Comparison of ENCODE assay signal across 11 cellular contexts in the genomic region with DNA sequence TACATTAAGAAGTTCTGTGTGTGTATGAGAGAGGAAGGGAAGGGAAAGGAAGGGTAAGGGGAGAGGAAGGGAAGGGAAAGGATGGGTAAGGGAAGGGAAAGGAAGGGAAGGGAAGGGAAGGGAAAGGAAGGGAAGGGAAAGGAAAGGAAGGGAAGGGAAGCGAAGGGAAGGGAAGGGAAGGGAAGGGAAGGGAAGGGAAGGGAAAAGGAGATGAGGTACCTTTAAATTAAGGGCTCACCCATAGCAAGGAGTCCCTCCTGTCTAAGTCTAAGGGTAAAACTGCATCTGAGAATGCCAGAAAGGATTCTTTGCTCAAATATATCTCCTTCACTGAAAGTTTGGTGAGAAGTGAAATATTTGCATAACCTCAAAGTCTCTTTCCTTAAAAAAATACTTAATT.
"Had no signal": no experiment of that assay in that cellular context is flagged by ENCODE, and none has a peak within 500 bp of the region (broad histone marks: within the 10 kb centered on the region; RNA-seq: fewer than 3 reads in every experiment).

No MANE protein-coding gene starts in this region.

- H3K4me3 ChIP-seq: GM23248, GM23338, HAP-1 had no signal

- H3K9ac ChIP-seq: GM23248 had no signal

- H3K27ac ChIP-seq: GM23248 had no signal

- DNase-seq: GM23248, GOT3, H7, H9, HCEC 1CT, HFFc6 had no signal

- H3K4me2 ChIP-seq: GM23338 had no signal

- H2AFZ ChIP-seq: GM23248, GM23338 had no signal

- H3K9me3 ChIP-seq: HAP-1 had no signal

- H3K4me1 ChIP-seq: HAP-1 had no signal

- H3K36me3 ChIP-seq: HAP-1 had no signal

- FAIRE-seq: H1, H54 had no signal

- ATAC-seq: GM23338, HCT116 had no signal
